ENCODE assay signal across 8 cellular contexts in the genomic region with DNA sequence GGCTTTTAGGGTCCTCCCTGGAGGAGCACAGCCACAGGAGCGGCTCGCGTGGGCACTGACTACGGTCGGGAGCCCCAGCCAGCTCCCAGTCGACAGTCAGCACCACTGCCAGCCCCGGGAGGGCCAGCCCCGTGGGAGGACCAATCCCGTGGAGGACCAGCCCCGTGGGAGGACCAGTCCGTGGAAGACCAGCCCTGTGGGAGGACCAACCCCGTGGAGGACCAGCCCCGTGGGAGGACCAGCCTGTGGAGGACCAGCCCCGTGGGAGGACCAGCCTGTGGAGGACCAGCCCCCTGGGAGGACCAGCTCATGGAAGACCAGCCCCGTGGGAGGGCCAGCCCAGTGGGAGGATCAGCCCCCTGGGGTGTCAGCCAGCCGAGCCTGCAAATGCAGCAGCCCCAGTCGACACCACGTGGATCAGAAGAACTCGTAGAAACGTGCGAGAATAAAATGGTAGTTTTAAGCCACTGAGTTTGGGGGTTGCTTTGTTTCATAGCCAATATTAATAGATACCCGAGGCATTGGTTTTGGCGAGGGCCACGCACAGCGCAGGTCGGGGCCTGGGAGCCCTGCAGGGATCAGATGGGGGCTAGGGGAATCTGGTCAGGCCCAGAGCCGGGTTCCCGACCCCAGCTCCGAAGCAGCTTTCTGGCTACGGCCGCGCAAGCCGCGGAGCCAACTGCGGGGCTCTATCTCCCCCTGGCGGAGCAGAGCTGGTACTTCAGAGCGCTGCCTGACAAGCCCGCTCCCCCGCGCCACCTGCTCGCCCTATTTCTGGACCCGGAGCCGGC.
DNase-seq lines count a peak whose midpoint lies in the region; ATAC-seq and TF ChIP-seq lines count a peak whose summit lies in the region.

No MANE protein-coding gene starts in this region.

- ATAC-seq in GM18868 (IDR thresholded peaks at IDR 0.05; ENCODE audit: unreplicated experiment): peak; percentile 97
- ATAC-seq in HG03103 (IDR thresholded peaks at IDR 0.05; ENCODE audit: low read depth, unreplicated experiment): peak; percentile 94

- DNase-seq in AG10803 (ENCODE audit: low read depth) (peak; percentile 76), NCI-H510A treated with DMSO at 0.1 percent for 48 hours (lab: John Stamatoyannopoulos, UW) (peak; percentile 71), dermis microvascular lymphatic vessel endothelial cell (ENCODE audit: low read depth in 2 of 2) (peak; percentile 30 to 61), medulla oblongata (ENCODE audit: extremely low spot score) (peak; percentile 76)
- DNase-seq in activated CD4-positive, alpha-beta T cell treated with anti-CD3 and anti-CD28 coated beads, Interleukin-2, amount 50 U/mL, for 4 hours: peak; percentile 49 to 54
- DNase-seq in stimulated activated CD8-positive, alpha-beta memory T cell treated with anti-CD3 and anti-CD28 coated beads, Interleukin-12 subunit alpha, Interleukin-12 subunit beta, amount 100 ng/mL, for 1 hour (ENCODE audit: low read depth): peak; percentile 39

- peak overlapping the region; percentile 61 for H3K4me3 ChIP-seq in AG10803 (ENCODE audit: low read length)

- TF ChIP-seq CTCF in AG10803 (conservative IDR thresholded peaks at IDR 0.05; ENCODE audit: low read length): peak; percentile 87

Comparison
In these comparisons a context has a peak if more than half of its experiments do, and no peak if none do; other contexts are left out.
1. Peak in every context shown above with its lines: DNase-seq, ATAC-seq and H3K4me3 ChIP-seq.